1 cellular context compared by ENCODE assay signal in the genomic region with DNA sequence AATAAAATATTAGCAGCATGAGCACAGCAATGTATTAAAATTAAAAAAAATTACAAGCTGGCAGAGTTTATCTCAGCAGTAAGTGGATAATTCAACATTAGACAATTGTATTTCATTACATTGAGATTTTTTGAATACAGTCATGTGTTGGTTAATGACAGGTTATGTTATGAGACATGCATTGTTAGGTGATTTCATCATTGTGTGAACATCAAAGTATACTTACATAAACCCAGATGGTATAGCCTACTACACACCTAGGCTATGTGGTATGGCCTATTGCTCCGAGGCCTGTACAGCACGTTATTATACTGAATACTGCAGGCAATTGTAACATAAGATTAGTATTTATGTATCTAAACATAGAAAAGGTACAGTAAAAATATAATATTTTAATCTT.
TF ChIP-seq lines count a peak whose summit lies in the region.

No MANE protein-coding gene starts in this region.

TF ChIP-seq in HEK293, 187 proteins besides CTCF, POLR2A, EP300 and RAD21 (continued from another document):
- TF ChIP-seq, protein P1, sequence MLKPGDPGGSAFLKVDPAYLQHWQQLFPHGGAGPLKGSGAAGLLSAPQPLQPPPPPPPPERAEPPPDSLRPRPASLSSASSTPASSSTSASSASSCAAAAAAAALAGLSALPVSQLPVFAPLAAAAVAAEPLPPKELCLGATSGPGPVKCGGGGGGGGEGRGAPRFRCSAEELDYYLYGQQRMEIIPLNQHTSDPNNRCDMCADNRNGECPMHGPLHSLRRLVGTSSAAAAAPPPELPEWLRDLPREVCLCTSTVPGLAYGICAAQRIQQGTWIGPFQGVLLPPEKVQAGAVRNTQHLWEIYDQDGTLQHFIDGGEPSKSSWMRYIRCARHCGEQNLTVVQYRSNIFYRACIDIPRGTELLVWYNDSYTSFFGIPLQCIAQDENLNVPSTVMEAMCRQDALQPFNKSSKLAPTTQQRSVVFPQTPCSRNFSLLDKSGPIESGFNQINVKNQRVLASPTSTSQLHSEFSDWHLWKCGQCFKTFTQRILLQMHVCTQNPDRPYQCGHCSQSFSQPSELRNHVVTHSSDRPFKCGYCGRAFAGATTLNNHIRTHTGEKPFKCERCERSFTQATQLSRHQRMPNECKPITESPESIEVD (tag by site-specific recombination; IDR thresholded peaks at IDR 0.05), result peak; percentile 17; the same call in 1 of the 2 replicates
- no peak for TF ChIP-seq ZNF561 (tag by site-specific recombination; IDR thresholded peaks at IDR 0.05; ENCODE audit: borderline replicate concordance)
